ENCODE assay signal across 14 cellular contexts in genomic region chr19:13002389-13002898, GRCh38. TPM values are rescaled to one million over a fixed set of nuclear protein-coding genes. Genes with fewer than 3 reads are reported as not detected.
DNase-seq lines count a peak whose midpoint lies in the region; ATAC-seq and TF ChIP-seq lines count a peak whose summit lies in the region.
"Had no signal": no experiment of that assay in that cellular context is flagged by ENCODE, and none has a peak within 500 bp of the region (broad histone marks: within the 10 kb centered on the region; RNA-seq: fewer than 3 reads in every experiment).

No MANE protein-coding gene starts in this region.

- peaks cover 94% of the 10 kb centered on the region for H3K79me2 ChIP-seq in PC-3 (ENCODE audit: low read length)

- peaks cover 7% of the 10 kb centered on the region; the same call in 1 of the 2 replicates for H4K20me1 ChIP-seq in PC-3 (ENCODE audit: low read length)

- H3K4me1 ChIP-seq in esophagus muscularis mucosa (peaks cover 74 to 100% (median 99%) of the 10 kb centered on the region in 4 donors), testis (peaks cover 34% of the 10 kb centered on the region), PC-3 (ENCODE audit: insufficient read depth, low read length) (peaks cover 3% of the 10 kb centered on the region; the same call in 1 of the 2 replicates)

- CTCF ChIA-PET in PC-3 (lab: Charles Lee): no interaction called here

- H3K9ac ChIP-seq in PC-3 (ENCODE audit: low read length): no peak overlapping the region

- no peak for TF ChIP-seq EP300 in esophagus muscularis mucosa (IDR thresholded peaks at IDR 0.05)

- H3K27ac ChIP-seq in esophagus muscularis mucosa (replicated peaks in 1 of 4): peak overlapping the region; percentile 88 to 98 (median 97)
- peak overlapping the region; percentile 51 to 86 for H3K27ac ChIP-seq in testis
- no peak overlapping the region for H3K27ac ChIP-seq in PC-3 (ENCODE audit: low read length)

- no peaks in the 10 kb centered on the region for H3K9me2 ChIP-seq in PC-3 (replicated peaks; ENCODE audit: low read length)

- TF ChIP-seq CTCF in esophagus muscularis mucosa (IDR thresholded peaks at IDR 0.05) (peak; percentile 26 to 34 (median 31)), testis (IDR thresholded peaks at IDR 0.05) (no peak), PC-3 (conservative IDR thresholded peaks at IDR 0.05; ENCODE audit: low read depth, low read length) (no peak)

- no peaks in the 10 kb centered on the region for H3K9me3 ChIP-seq in esophagus muscularis mucosa
- no peaks in the 10 kb centered on the region for H3K9me3 ChIP-seq in testis
- no peaks in the 10 kb centered on the region for H3K9me3 ChIP-seq in PC-3 (ENCODE audit: low read length)

- no peak overlapping the region for H2AFZ ChIP-seq in PC-3 (ENCODE audit: low read length)

- WGBS in esophagus muscularis mucosa: 27% methylated on average over 14 of the region's 22 CpGs
- WGBS in testis, 2 donors: 48% methylated on average over 22 of the region's 22 CpGs; no CpG with 5 or more reads in 1 of the 2 donors

- H3K4me3 ChIP-seq in esophagus muscularis mucosa (peak overlapping the region; percentile 46 to 61 (median 58)), testis (no peak overlapping the region), PC-3 (ENCODE audit: low read length) (no peak overlapping the region)

- no peak overlapping the region for H3K4me2 ChIP-seq in PC-3 (ENCODE audit: low read length)

- no peaks in the 10 kb centered on the region for H3F3A ChIP-seq in PC-3 (ENCODE audit: low read length, unreplicated experiment)

- POLR2A ChIA-PET in PC-3 (lab: Charles Lee; ENCODE audit: unreplicated experiment): no interaction called here

- H3K27me3 ChIP-seq in esophagus muscularis mucosa: no peaks in the 10 kb centered on the region
- no peaks in the 10 kb centered on the region for H3K27me3 ChIP-seq in testis
- H3K27me3 ChIP-seq in PC-3 (ENCODE audit: low read length): no peaks in the 10 kb centered on the region

- TF ChIP-seq POLR2A in esophagus muscularis mucosa (IDR thresholded peaks at IDR 0.05; ENCODE audit: low read depth): no peak
- TF ChIP-seq POLR2A in testis (IDR thresholded peaks at IDR 0.05): no peak

- H3K36me3 ChIP-seq in esophagus muscularis mucosa (peaks cover 0 to 14% (median 10%) of the 10 kb centered on the region in 4 donors), testis (ENCODE audit: low read depth, missing control alignments) (no peaks in the 10 kb centered on the region), PC-3 (ENCODE audit: low read depth, low read length) (peaks cover 4% of the 10 kb centered on the region; the same call in 1 of the 2 replicates)

- BruUV-seq in PC-3 (replicated peaks; lab: Mats Ljungman, UMichigan): no TSS peak

- ATAC-seq in HG02981 (IDR thresholded peaks at IDR 0.05; ENCODE audit: unreplicated experiment): no peak
- no peak for ATAC-seq in PC-3

- DNase-seq in NCI-H1092 treated with DMSO at 0.1 percent for 48 hours (lab: John Stamatoyannopoulos, UW): peak; percentile 79
- no peak for DNase-seq in esophagus muscularis mucosa (ENCODE audit: extremely low spot score)
- DNase-seq in midbrain (lab: John Stamatoyannopoulos, UW): peak; percentile 92
- no peak for DNase-seq in testis
- DNase-seq in stimulated activated CD4-positive, alpha-beta T cell treated with anti-CD3 and anti-CD28 coated beads, Interleukin-4, amount 100 ng/mL, for 4 hours: no peak
- DNase-seq in PC-3: no peak
- no peak for DNase-seq in NCI-H2029 treated with DMSO at 0.1 percent for 48 hours (lab: John Stamatoyannopoulos, UW)
- DNase-seq: activated CD4-positive, alpha-beta T cell treated with anti-CD3 and anti-CD28 coated beads, Interleukin-2, amount 50 U/mL, for 48 hours; amniotic stem cell; DMS79; mammary epithelial cell had no signal

- intact Hi-C loops in esophagus muscularis mucosa (cut with DNase I): no loop called here
- intact Hi-C loops in testis (cut with DNase I; ENCODE audit: low total_unique reads): no loop called here
- intact Hi-C loops in PC-3 (cut with micrococcal nuclease): no loop called here

RNA-seq across cellular contexts. Expression of gene NFIX, which starts 7.2 kb away (rescaled TPM):
- total RNA-seq in esophagus muscularis mucosa (100 to 1,000 TPM in 1 of 4 donors, 10 to 100 TPM in 3; 56.0 to 154 (median 79.4) TPM), testis (10 to 100 TPM; 51.7 to 62.4 TPM), PC-3 (2014; rRNA removed) (43.3 and 75.8 TPM in 2 replicates)
- polyA plus RNA-seq in testis (ENCODE audit: insufficient read depth, low read depth, low replicate concordance): 47.4 TPM

RNA-seq across cellular contexts. Expression of gene DAND5, which starts 33.1 kb away (rescaled TPM):
- total RNA-seq in esophagus muscularis mucosa (under 1 TPM in 3 of 4 donors, not detected in 1; 0.19 to 0.83 (median 0.29) TPM), testis (1 to 10 TPM; 1.4 to 2.8 TPM), PC-3 (2014; rRNA removed) (0.55 and 1.1 TPM in 2 replicates)
- polyA plus RNA-seq in testis (ENCODE audit: insufficient read depth, low read depth, low replicate concordance): 0.16 TPM
- total RNA-seq: NCI-H460, SK-MEL-5 had no signal

RNA-seq across cellular contexts. Expression of gene GADD45GIP1, which starts 45.4 kb away (rescaled TPM):
- total RNA-seq in esophagus muscularis mucosa: 10 to 100 TPM; 33.0 to 60.1 (median 49.3) TPM
- total RNA-seq in testis: 10 to 100 TPM; 32.2 to 39.8 TPM
- 21.6 TPM for polyA plus RNA-seq in testis (ENCODE audit: insufficient read depth, low read depth, low replicate concordance)
- total RNA-seq in PC-3 (2014; rRNA removed): 219 and 352 TPM in 2 replicates

RNA-seq across cellular contexts. Expression of gene RAD23A, which starts 56.8 kb away (rescaled TPM):
- 100 to 1,000 TPM; 138 to 218 (median 181) TPM for total RNA-seq in esophagus muscularis mucosa
- 100 to 1,000 TPM; 114 to 136 TPM for total RNA-seq in testis
- 174 TPM for polyA plus RNA-seq in testis (ENCODE audit: insufficient read depth, low read depth, low replicate concordance)
- 389 and 418 TPM in 2 replicates for total RNA-seq in PC-3 (2014; rRNA removed)

Comparison
In these comparisons a context has a peak if more than half of its experiments do, and no peak if none do; other contexts are left out.
1. DNase-seq: peak in NCI-H1092 treated with DMSO at 0.1 percent for 48 hours (single experiment) and midbrain (single experiment); none in esophagus muscularis mucosa (single experiment), testis (single experiment), stimulated activated CD4-positive, alpha-beta T cell treated with anti-CD3 and anti-CD28 coated beads, Interleukin-4, amount 100 ng/mL, for 4 hours (0 of 2), PC-3 (single experiment) and NCI-H2029 treated with DMSO at 0.1 percent for 48 hours (single experiment).
2. H3K4me3 ChIP-seq: peak in esophagus muscularis mucosa (4 of 4); none in testis (0 of 2) and PC-3 (single experiment).
3. CTCF ChIP-seq: peak in esophagus muscularis mucosa (3 of 3); none in testis (0 of 3) and PC-3 (single experiment).